19 cellular contexts compared by ENCODE assay signal in genomic region chr9:126109575-126109974, GRCh38.
DNase-seq lines count a peak whose midpoint lies in the region; ATAC-seq and TF ChIP-seq lines count a peak whose summit lies in the region.
"Had no signal": no experiment of that assay in that cellular context is flagged by ENCODE, and none has a peak within 500 bp of the region (broad histone marks: within the 10 kb centered on the region; RNA-seq: fewer than 3 reads in every experiment).

No MANE protein-coding gene starts in this region.

- no peak overlapping the region for H3K4me3 Mint-ChIP-seq in natural killer cell treated with Interleukin-12 subunit alpha and Interleukin-12 subunit beta and Interleukin-15 and Interleukin-18, amount 100 ng/mL, for 72 hours
- H3K4me3 Mint-ChIP-seq in natural killer cell, result no peak overlapping the region
- no peak overlapping the region for H3K4me3 Mint-ChIP-seq in endodermal cell
- H3K4me3 Mint-ChIP-seq: CD4-positive, CD25-positive, alpha-beta regulatory T cell; CD8-positive, alpha-beta T cell had no signal

- H3K4me1 ChIP-seq in endodermal cell (ENCODE audit: control insufficient read depth, insufficient read depth, low read length) (no peaks in the 10 kb centered on the region), upper lobe of right lung (no peaks in the 10 kb centered on the region)
- H3K4me1 ChIP-seq: Caco-2 had no signal

- no peaks in the 10 kb centered on the region for H3K36me3 ChIP-seq in endodermal cell (ENCODE audit: control insufficient read depth, insufficient read depth, low read length)
- no peaks in the 10 kb centered on the region for H3K36me3 ChIP-seq in upper lobe of right lung

- no peaks in the 10 kb centered on the region for H3K9me3 ChIP-seq in endodermal cell (ENCODE audit: control insufficient read depth, low read length)
- H3K9me3 ChIP-seq in upper lobe of right lung, result no peaks in the 10 kb centered on the region
- H3K9me3 ChIP-seq: Caco-2 had no signal

- H3K4me1 Mint-ChIP-seq in natural killer cell treated with Interleukin-12 subunit alpha and Interleukin-12 subunit beta and Interleukin-15 and Interleukin-18, amount 100 ng/mL, for 72 hours (ENCODE audit: low read depth in 2 of 2), result no peaks in the 10 kb centered on the region
- H3K4me1 Mint-ChIP-seq in natural killer cell (no peaks in the 10 kb centered on the region), endodermal cell (no peaks in the 10 kb centered on the region)
- H3K4me1 Mint-ChIP-seq: CD4-positive, CD25-positive, alpha-beta regulatory T cell had no signal

- no peak for ATAC-seq in natural killer cell treated with Interleukin-12 subunit alpha and Interleukin-12 subunit beta and Interleukin-15 and Interleukin-18, amount 100 ng/mL, for 72 hours
- ATAC-seq in natural killer cell (no peak), upper lobe of right lung (no peak), GM18511 (IDR thresholded peaks at IDR 0.05; ENCODE audit: unreplicated experiment) (no peak)
- ATAC-seq: CD8-positive, alpha-beta T cell; GM12878 had no signal

- H3K27me3 ChIP-seq in endodermal cell (ENCODE audit: control insufficient read depth, insufficient read depth, low read length, poor library complexity, severe bottlenecking), result peaks cover 73% of the 10 kb centered on the region
- peaks cover 13% of the 10 kb centered on the region for H3K27me3 ChIP-seq in upper lobe of right lung

- H3K4me3 ChIP-seq in endodermal cell (ENCODE audit: low read length) (no peak overlapping the region), upper lobe of right lung (no peak overlapping the region)
- H3K4me3 ChIP-seq: GM12878, GM23248 had no signal

- intact Hi-C loops in natural killer cell (cut with micrococcal nuclease) (no loop called here), posterior vena cava (cut with DNase I) (no loop called here), upper lobe of right lung (cut with DNase I) (no loop called here)

- H3K36me3 Mint-ChIP-seq in natural killer cell treated with Interleukin-12 subunit alpha and Interleukin-12 subunit beta and Interleukin-15 and Interleukin-18, amount 100 ng/mL, for 72 hours, result no peaks in the 10 kb centered on the region
- H3K36me3 Mint-ChIP-seq in natural killer cell (no peaks in the 10 kb centered on the region), endodermal cell (ENCODE audit: low read depth) (no peaks in the 10 kb centered on the region)
- H3K36me3 Mint-ChIP-seq: CD4-positive, CD25-positive, alpha-beta regulatory T cell; CD8-positive, alpha-beta T cell had no signal

- H3K9ac ChIP-seq in endodermal cell (ENCODE audit: extremely low read depth, low read length, poor library complexity, severe bottlenecking), result no peak overlapping the region
- H3K9ac ChIP-seq: GM23248 had no signal

- DNase-seq in natural killer cell treated with Interleukin-12 subunit alpha and Interleukin-12 subunit beta and Interleukin-15 and Interleukin-18, amount 100 ng/mL, for 72 hours (ENCODE audit: low spot score), result peak; percentile 18
- no peak for DNase-seq in natural killer cell
- peak; percentile 14 for DNase-seq in endodermal cell
- DNase-seq in posterior vena cava (ENCODE audit: low spot score), result peak; percentile 9
- peak; percentile 13 for DNase-seq in upper lobe of right lung
- DNase-seq in GM20000 (ENCODE audit: low spot score), result no peak
- no peak for DNase-seq in stimulated activated CD4-positive, alpha-beta T cell treated with anti-CD3 and anti-CD28 coated beads, Interleukin-2, amount 100 ng/mL, for 24 hours
- DNase-seq: C1 segment of cervical spinal cord; CD4-positive, CD25-positive, alpha-beta regulatory T cell; CD8-positive, alpha-beta T cell; DMS79; EL; GDM1; GM23248; H7; HCEC 1CT had no signal

- no peak overlapping the region for H3K27ac Mint-ChIP-seq in natural killer cell treated with Interleukin-12 subunit alpha and Interleukin-12 subunit beta and Interleukin-15 and Interleukin-18, amount 100 ng/mL, for 72 hours
- no peak overlapping the region for H3K27ac Mint-ChIP-seq in natural killer cell
- no peak overlapping the region for H3K27ac Mint-ChIP-seq in endodermal cell
- H3K27ac Mint-ChIP-seq: CD4-positive, CD25-positive, alpha-beta regulatory T cell; CD8-positive, alpha-beta T cell had no signal

- H3K9me3 Mint-ChIP-seq in natural killer cell treated with Interleukin-12 subunit alpha and Interleukin-12 subunit beta and Interleukin-15 and Interleukin-18, amount 100 ng/mL, for 72 hours, result no peaks in the 10 kb centered on the region
- no peaks in the 10 kb centered on the region for H3K9me3 Mint-ChIP-seq in natural killer cell
- H3K9me3 Mint-ChIP-seq in endodermal cell, result no peaks in the 10 kb centered on the region
- H3K9me3 Mint-ChIP-seq: CD4-positive, CD25-positive, alpha-beta regulatory T cell; CD8-positive, alpha-beta T cell had no signal

- H3K27me3 Mint-ChIP-seq in natural killer cell treated with Interleukin-12 subunit alpha and Interleukin-12 subunit beta and Interleukin-15 and Interleukin-18, amount 100 ng/mL, for 72 hours, result peaks cover 14 to 39% of the 10 kb centered on the region in 2 donors
- H3K27me3 Mint-ChIP-seq in natural killer cell (ENCODE audit: low read depth in 2 of 2) (peaks cover 0 to 17% of the 10 kb centered on the region in 2 donors), endodermal cell (ENCODE audit: insufficient read depth) (peaks cover 61% of the 10 kb centered on the region)

- H3K27ac ChIP-seq in endodermal cell (ENCODE audit: low read depth, low read length), result no peak overlapping the region
- H3K27ac ChIP-seq in upper lobe of right lung, result no peak overlapping the region
- H3K27ac ChIP-seq: GM23248 had no signal

- TF ChIP-seq CTCF in natural killer cell (IDR thresholded peaks at IDR 0.05) (no peak), endodermal cell (conservative IDR thresholded peaks at IDR 0.05) (no peak), upper lobe of right lung (IDR thresholded peaks at IDR 0.05) (no peak), GM20000 (IDR thresholded peaks at IDR 0.05; ENCODE audit: extremely low read depth, missing control alignments) (no peak)

Comparison
In these comparisons a context has a peak if more than half of its experiments do, and no peak if none do; other contexts are left out.
1. DNase-seq: peak in natural killer cell treated with Interleukin-12 subunit alpha and Interleukin-12 subunit beta and Interleukin-15 and Interleukin-18, amount 100 ng/mL, for 72 hours (single experiment), endodermal cell (single experiment), posterior vena cava (single experiment) and upper lobe of right lung (single experiment); none in natural killer cell (single experiment), GM20000 (single experiment) and stimulated activated CD4-positive, alpha-beta T cell treated with anti-CD3 and anti-CD28 coated beads, Interleukin-2, amount 100 ng/mL, for 24 hours (0 of 2).